Comparison of ENCODE assay signal across 9 cellular contexts in the genomic region with DNA sequence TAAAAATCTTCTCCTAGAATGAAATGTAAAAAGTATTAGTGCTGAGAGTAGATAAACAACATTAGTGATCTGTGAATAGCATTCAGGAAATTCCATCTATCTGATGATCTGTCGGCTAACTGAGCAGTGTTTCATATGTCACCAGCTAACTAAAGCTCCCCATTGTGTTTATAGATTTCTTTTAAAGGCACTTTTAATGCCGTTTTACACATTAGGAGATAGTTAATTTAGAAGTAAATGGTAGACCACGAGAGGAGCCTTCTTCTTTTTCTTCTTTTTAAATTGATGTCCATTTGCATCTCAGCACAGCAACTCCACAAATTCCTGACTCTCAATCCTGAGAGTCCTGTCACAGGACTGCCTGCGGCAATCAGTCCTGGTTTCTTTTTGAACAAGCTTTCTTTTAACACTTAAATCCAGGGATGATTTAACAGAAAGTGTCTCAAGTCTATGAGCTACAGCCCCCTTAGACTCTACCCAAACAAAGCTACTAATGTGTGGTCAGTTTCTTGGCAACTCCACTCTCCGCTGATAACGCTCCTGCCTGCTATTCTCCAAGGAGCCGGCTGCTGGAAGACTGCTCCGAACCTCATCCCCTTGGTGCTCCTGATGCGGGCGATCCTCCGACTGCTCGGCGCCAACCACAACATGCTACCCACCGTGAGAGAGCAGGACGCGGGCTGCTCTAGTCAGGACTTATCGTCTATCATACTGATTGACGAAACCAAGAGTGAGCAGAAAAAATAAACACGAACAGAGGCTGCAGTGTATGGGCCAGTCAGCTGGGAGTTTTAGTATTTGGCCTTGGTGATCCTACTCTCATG.
DNase-seq lines count a peak whose midpoint lies in the region; ATAC-seq, FAIRE-seq and TF ChIP-seq lines count a peak whose summit lies in the region.
"Had no signal": no experiment of that assay in that cellular context is flagged by ENCODE, and none has a peak within 500 bp of the region (broad histone marks: within the 10 kb centered on the region; RNA-seq: fewer than 3 reads in every experiment).

No MANE protein-coding gene starts in this region.

- 54% methylated on average over 19 of the region's 19 CpGs for WGBS in SK-N-SH (ENCODE audit: low lambda C conversion rate)
- WGBS in pancreas, 2 donors = 1 to 2% methylated on average over 19 of the region's 19 CpGs

- CTCF ChIA-PET in BJ (lab: Yijun Ruan, JAX) = no interaction called here
- CTCF ChIA-PET in SK-N-SH (lab: Yijun Ruan, JAX) = interaction anchor here (1.0 kb wide), 1 partner anchor 19 kb away, joined by 3 read pairs; no protein-coding TSS in a partner anchor

- no peaks in the 10 kb centered on the region for H3K9me2 ChIP-seq in SK-N-SH

- peaks cover 12 to 47% of the 10 kb centered on the region in 2 experiments for H3K4me1 ChIP-seq in SK-N-SH (ENCODE audit: control insufficient read depth in 1 of 2, insufficient read depth in 2 of 2, low read depth in 1 of 2, low read length in 1 of 2)
- peaks cover 4 to 35% (median 6%) of the 10 kb centered on the region in 3 donors for H3K4me1 ChIP-seq in pancreas

- no peak for TF ChIP-seq EP300 in SK-N-SH (IDR thresholded peaks at IDR 0.05; ENCODE audit: borderline replicate concordance in 1 of 2, low read depth in 1 of 2, low read length in 1 of 2)

- no peak for FAIRE-seq in pancreas (lab: Jason Lieb, UNC)

- POLR2A ChIA-PET in BJ (lab: Charles Lee) (no interaction called here), SK-N-SH (lab: Yijun Ruan, JAX) (interaction anchor here (0.6 kb wide), 1 partner anchor 165 kb away, joined by 4 read pairs; no protein-coding TSS in a partner anchor)

- H2AFZ ChIP-seq in SK-N-SH (ENCODE audit: low read depth) = peak overlapping the region; percentile 77

- H3K27ac ChIP-seq in SK-N-SH (ENCODE audit: low read depth in 2 of 2, low read length in 1 of 2) (peak overlapping the region; percentile 74 to 77; a peak in 3 of 4 replicates), pancreas (peak overlapping the region in 3 of 4 donors; percentile 13 to 73 (median 59))
- H3K27ac ChIP-seq: KMS-11 had no signal

- no peaks in the 10 kb centered on the region for H3K79me2 ChIP-seq in SK-N-SH (ENCODE audit: insufficient read depth)

- peak overlapping the region; percentile 84 for H3K4me2 ChIP-seq in SK-N-SH
- H3K4me2 ChIP-seq: KMS-11 had no signal

- ATAC-seq in Right ventricle myocardium superior (ENCODE audit: poor library complexity) (peak; percentile 88), pancreas (peak; percentile 55 to 81 (median 73)), GM21529 (IDR thresholded peaks at IDR 0.05; ENCODE audit: unreplicated experiment) (no peak)

- H4K20me1 ChIP-seq in SK-N-SH (ENCODE audit: insufficient read depth) = no peaks in the 10 kb centered on the region

- H3K9ac ChIP-seq in SK-N-SH = peak overlapping the region; percentile 66
- H3K9ac ChIP-seq: KMS-11 had no signal

- H3K4me3 ChIP-seq in BJ (ENCODE audit: low read depth, low read length) = peak overlapping the region; percentile 3
- H3K4me3 ChIP-seq in SK-N-SH (ENCODE audit: low read depth in 2 of 2, low read length in 1 of 2) = peak overlapping the region; percentile 35 to 58; a peak in 3 of 4 replicates
- peak overlapping the region in 3 of 4 donors; percentile 4 to 39 (median 24) for H3K4me3 ChIP-seq in pancreas

- intact Hi-C loops in Right ventricle myocardium superior (cut with DNase I) = no loop called here
- intact Hi-C loops in pancreas (cut with DNase I) = no loop called here

- H3K9me3 ChIP-seq in SK-N-SH (no peaks in the 10 kb centered on the region), pancreas (no peaks in the 10 kb centered on the region)

- H3K36me3 ChIP-seq in BJ (ENCODE audit: control insufficient read depth, insufficient read depth, low read length) = no peaks in the 10 kb centered on the region
- H3K36me3 ChIP-seq in SK-N-SH (replicated peaks in 1 of 2; ENCODE audit: control insufficient read depth in 1 of 2, insufficient read depth in 2 of 2, low read length in 1 of 2) = no peaks in the 10 kb centered on the region
- no peaks in the 10 kb centered on the region for H3K36me3 ChIP-seq in pancreas

- DNase-seq in BJ (ENCODE audit: low read depth) (no peak), SK-N-SH (peak; percentile 6), Right ventricle myocardium superior (peak; percentile 66), pancreas (peak in 4 of 6 donors; percentile 11 to 58 (median 29)), dedifferentiated amniotic fluid mesenchymal stem cell (ENCODE audit: extremely low spot score) (no peak), NCI-H2081 (lab: John Stamatoyannopoulos, UW) (no peak)
- DNase-seq in stimulated activated CD4-positive, alpha-beta T cell treated with anti-CD3 and anti-CD28 coated beads, Interleukin-4, amount 100 ng/mL, for 24 hours = no peak

- peaks cover 23% of the 10 kb centered on the region for H3F3A ChIP-seq in SK-N-SH (replicated peaks; ENCODE audit: insufficient read depth)

- no peak for TF ChIP-seq CTCF in BJ (IDR thresholded peaks at IDR 0.05; ENCODE audit: insufficient read depth, low read depth, low read length)
- no peak for TF ChIP-seq CTCF in SK-N-SH (IDR thresholded peaks at IDR 0.05)
- no peak for TF ChIP-seq CTCF in pancreas (IDR thresholded peaks at IDR 0.05)

- TF ChIP-seq RAD21 in SK-N-SH (IDR thresholded peaks at IDR 0.05; ENCODE audit: low read length) = no peak

- H3K27me3 ChIP-seq in BJ (ENCODE audit: control insufficient read depth, insufficient read depth, low read length) = no peaks in the 10 kb centered on the region
- no peaks in the 10 kb centered on the region for H3K27me3 ChIP-seq in SK-N-SH (ENCODE audit: insufficient read depth)
- H3K27me3 ChIP-seq in pancreas = no peaks in the 10 kb centered on the region

TF ChIP-seq in SK-N-SH, 30 proteins besides CTCF, POLR2A, EP300 and RAD21:
- TF ChIP-seq USF2 (IDR thresholded peaks at IDR 0.05; ENCODE audit: borderline replicate concordance, low read depth, low read length) (no peak), PBX3 (IDR thresholded peaks at IDR 0.05) (peak; percentile 35; the same call in 1 of the 2 replicates)

Comparison
In these comparisons a context has a peak if more than half of its experiments do, and no peak if none do; other contexts are left out.
1. DNase-seq: peak in SK-N-SH (single experiment), Right ventricle myocardium superior (single experiment) and pancreas (4 of 6); none in BJ (single experiment), dedifferentiated amniotic fluid mesenchymal stem cell (single experiment), stimulated activated CD4-positive, alpha-beta T cell treated with anti-CD3 and anti-CD28 coated beads, Interleukin-4, amount 100 ng/mL, for 24 hours (single experiment) and NCI-H2081 (0 of 2).
2. Peak in every context shown above with its lines, with median percentiles within 50 percentile points of each other: H3K4me3 ChIP-seq.